ENCODE assay signal across 14 cellular contexts in the genomic region with DNA sequence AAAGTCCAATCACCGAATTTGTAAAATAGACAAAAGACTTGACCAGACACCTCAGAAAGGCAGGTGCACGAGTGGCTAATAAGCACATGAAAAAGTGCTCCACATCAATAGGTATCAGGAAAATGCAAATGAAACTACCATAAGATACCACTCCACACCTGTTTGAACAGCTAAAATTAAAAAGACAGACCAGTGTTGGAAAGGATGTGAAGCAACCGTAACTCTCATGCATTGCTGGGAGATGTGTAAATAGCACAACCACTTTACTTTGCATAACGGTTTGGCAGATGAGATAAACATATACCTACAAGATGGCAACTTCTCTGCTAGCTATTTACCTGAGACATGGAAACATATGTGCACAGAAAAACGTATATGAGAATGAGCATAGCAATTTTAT. TPM values are rescaled to one million over a fixed set of nuclear protein-coding genes. Genes with fewer than 3 reads are reported as not detected.
DNase-seq lines count a peak whose midpoint lies in the region; ATAC-seq and TF ChIP-seq lines count a peak whose summit lies in the region.
"Had no signal": no experiment of that assay in that cellular context is flagged by ENCODE, and none has a peak within 500 bp of the region (broad histone marks: within the 10 kb centered on the region; RNA-seq: fewer than 3 reads in every experiment).

No MANE protein-coding gene starts in this region.

- H3K36me3 ChIP-seq in left lung (no peaks in the 10 kb centered on the region), ascending aorta (no peaks in the 10 kb centered on the region)
- H3K36me3 ChIP-seq: tibial artery, WERI-Rb-1 had no signal

- H3K4me3 ChIP-seq in left lung, result no peak overlapping the region
- no peak overlapping the region for H3K4me3 ChIP-seq in ascending aorta
- H3K4me3 ChIP-seq: psoas muscle, tibial artery had no signal

- H3K4me1 ChIP-seq in left lung (no peaks in the 10 kb centered on the region), ascending aorta (no peaks in the 10 kb centered on the region)
- H3K4me1 ChIP-seq: psoas muscle, tibial artery had no signal

- no peaks in the 10 kb centered on the region for H3K27me3 ChIP-seq in left lung
- no peaks in the 10 kb centered on the region for H3K27me3 ChIP-seq in ascending aorta
- H3K27me3 ChIP-seq: tibial artery had no signal

- peak; percentile 5 for DNase-seq in NCI-H510A (lab: John Stamatoyannopoulos, UW)
- DNase-seq in left lung, result no peak
- no peak for DNase-seq in iPS-NIHi7 (ENCODE audit: extremely low spot score)
- DNase-seq in activated CD4-positive, alpha-beta T cell treated with anti-CD3 and anti-CD28 coated beads, Interleukin-2, amount 50 U/mL, for 4 hours, result no peak
- DNase-seq in ascending aorta (ENCODE audit: low spot score in 2 of 2), result no peak
- DNase-seq: mesenchymal stem cell, NCI-H2029, psoas muscle, tibial artery, WERI-Rb-1 had no signal

- ATAC-seq in GM18519 (IDR thresholded peaks at IDR 0.05; ENCODE audit: low FRiP score, unreplicated experiment) (peak; percentile 85), GM21423 (IDR thresholded peaks at IDR 0.05; ENCODE audit: unreplicated experiment) (peak; percentile 71), HG03045 (IDR thresholded peaks at IDR 0.05; ENCODE audit: unreplicated experiment) (peak; percentile 88), left lung (no peak)
- ATAC-seq: psoas muscle had no signal

- intact Hi-C loops in left lung (cut with DNase I), result no loop called here
- intact Hi-C loops in ascending aorta (cut with DNase I), result no loop called here

- H3K27ac ChIP-seq in left lung, result no peak overlapping the region
- no peak overlapping the region for H3K27ac ChIP-seq in ascending aorta
- H3K27ac ChIP-seq: psoas muscle, tibial artery, WERI-Rb-1 had no signal

- TF ChIP-seq CTCF in left lung (IDR thresholded peaks at IDR 0.05) (no peak), ascending aorta (IDR thresholded peaks at IDR 0.05) (no peak)

- no peaks in the 10 kb centered on the region for H3K9me3 ChIP-seq in left lung
- H3K9me3 ChIP-seq in ascending aorta, result no peaks in the 10 kb centered on the region
- H3K9me3 ChIP-seq: psoas muscle, tibial artery had no signal

RNA-seq across cellular contexts. Expression of gene CADPS, which starts 56.9 kb away (rescaled TPM):
- total RNA-seq in left lung (under 1 TPM; 0.50 to 0.65 TPM), ascending aorta (not detected)
- total RNA-seq: activated T-helper 1 cell treated with anti-CD3 and anti-CD28 coated beads, Interleukin-12 subunit alpha, Interleukin-12 subunit beta, Interleukin-2, Interleukin-4 antibody, amounts not matched to agents 30 ng/mL and 10 ng/mL and 1 ng/mL, durations not matched to agents 14 hours and 24 hours and 36 hours had no signal
